ENCODE assay signal across 2 cellular contexts in the genomic region with DNA sequence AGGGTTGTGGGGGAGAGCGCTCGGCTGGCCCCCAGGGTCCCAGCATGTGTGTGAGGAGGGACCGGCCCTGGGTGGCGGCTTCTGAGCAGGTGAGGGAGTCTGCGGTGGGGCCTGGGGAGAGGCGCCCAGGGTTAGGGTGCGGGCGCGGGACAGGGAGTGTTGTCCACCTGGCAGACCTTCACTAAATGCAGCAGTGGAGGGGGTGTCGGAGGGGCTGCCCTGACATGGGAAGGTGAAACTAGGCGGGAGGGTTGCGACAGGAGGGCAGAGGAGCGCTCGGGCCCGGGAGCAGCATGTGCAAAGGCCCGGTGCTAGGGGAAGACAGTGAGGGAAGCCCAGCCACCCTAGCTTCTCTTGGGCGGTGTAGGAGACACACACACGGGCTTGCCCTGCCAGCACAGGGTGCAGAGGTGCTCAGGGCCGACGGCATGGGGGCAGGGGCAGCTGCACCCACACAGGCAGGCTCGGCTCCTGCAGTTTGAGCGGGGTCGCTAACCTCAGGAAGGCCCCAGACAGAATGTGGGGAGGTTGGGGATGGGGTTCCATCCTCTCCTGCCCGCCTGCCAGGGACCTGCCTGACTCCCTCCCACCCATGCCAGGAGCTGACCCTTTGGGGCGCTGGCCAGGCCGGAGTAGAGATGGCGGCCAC.
TF ChIP-seq lines count a peak whose summit lies in the region.

No MANE protein-coding gene starts in this region.

TF ChIP-seq in A549, 52 proteins besides CTCF, POLR2A, EP300 and RAD21:
- TF ChIP-seq FOSL2 (IDR thresholded peaks at IDR 0.05) (no peak), FOSL2 (CRISPR knock-in tag; IDR thresholded peaks at IDR 0.05) (no peak), TP53 (CRISPR knock-in tag; IDR thresholded peaks at IDR 0.05) (no peak), NFE2L2 (conservative IDR thresholded peaks at IDR 0.05; ENCODE audit: low read length) (no peak), ZFP36 (IDR thresholded peaks at IDR 0.05; ENCODE audit: borderline replicate concordance, partially characterized antibody) (no peak)

TF ChIP-seq in HCT116, 20 proteins besides CTCF, POLR2A, EP300 and RAD21:
- TF ChIP-seq EZH2 (IDR thresholded peaks at IDR 0.05): no peak
- no peak for TF ChIP-seq TCF7L2 (IDR thresholded peaks at IDR 0.05; ENCODE audit: borderline replicate concordance, extremely low read depth, insufficient read depth, insufficient read length)
- no peak for TF ChIP-seq EZH2phosphoT487 (IDR thresholded peaks at IDR 0.05; ENCODE audit: borderline replicate concordance)
- no peak for TF ChIP-seq POLR2AphosphoS5 (IDR thresholded peaks at IDR 0.05; ENCODE audit: low read depth, low read length)
- TF ChIP-seq ZFX (IDR thresholded peaks at IDR 0.05): no peak
- TF ChIP-seq, protein P1, sequence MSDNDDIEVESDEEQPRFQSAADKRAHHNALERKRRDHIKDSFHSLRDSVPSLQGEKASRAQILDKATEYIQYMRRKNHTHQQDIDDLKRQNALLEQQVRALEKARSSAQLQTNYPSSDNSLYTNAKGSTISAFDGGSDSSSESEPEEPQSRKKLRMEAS (IDR thresholded peaks at IDR 0.05): no peak
- no peak for TF ChIP-seq CEBPB (IDR thresholded peaks at IDR 0.05; ENCODE audit: low read depth)
- no peak for TF ChIP-seq FOSL1 (IDR thresholded peaks at IDR 0.05; ENCODE audit: low read depth)
- TF ChIP-seq YY1 (IDR thresholded peaks at IDR 0.05; ENCODE audit: extremely low read depth, insufficient replicate concordance, low read depth, low read length): no peak
- no peak for TF ChIP-seq ELF1 (IDR thresholded peaks at IDR 0.05; ENCODE audit: borderline replicate concordance, low read depth)
- TF ChIP-seq, protein P2, sequence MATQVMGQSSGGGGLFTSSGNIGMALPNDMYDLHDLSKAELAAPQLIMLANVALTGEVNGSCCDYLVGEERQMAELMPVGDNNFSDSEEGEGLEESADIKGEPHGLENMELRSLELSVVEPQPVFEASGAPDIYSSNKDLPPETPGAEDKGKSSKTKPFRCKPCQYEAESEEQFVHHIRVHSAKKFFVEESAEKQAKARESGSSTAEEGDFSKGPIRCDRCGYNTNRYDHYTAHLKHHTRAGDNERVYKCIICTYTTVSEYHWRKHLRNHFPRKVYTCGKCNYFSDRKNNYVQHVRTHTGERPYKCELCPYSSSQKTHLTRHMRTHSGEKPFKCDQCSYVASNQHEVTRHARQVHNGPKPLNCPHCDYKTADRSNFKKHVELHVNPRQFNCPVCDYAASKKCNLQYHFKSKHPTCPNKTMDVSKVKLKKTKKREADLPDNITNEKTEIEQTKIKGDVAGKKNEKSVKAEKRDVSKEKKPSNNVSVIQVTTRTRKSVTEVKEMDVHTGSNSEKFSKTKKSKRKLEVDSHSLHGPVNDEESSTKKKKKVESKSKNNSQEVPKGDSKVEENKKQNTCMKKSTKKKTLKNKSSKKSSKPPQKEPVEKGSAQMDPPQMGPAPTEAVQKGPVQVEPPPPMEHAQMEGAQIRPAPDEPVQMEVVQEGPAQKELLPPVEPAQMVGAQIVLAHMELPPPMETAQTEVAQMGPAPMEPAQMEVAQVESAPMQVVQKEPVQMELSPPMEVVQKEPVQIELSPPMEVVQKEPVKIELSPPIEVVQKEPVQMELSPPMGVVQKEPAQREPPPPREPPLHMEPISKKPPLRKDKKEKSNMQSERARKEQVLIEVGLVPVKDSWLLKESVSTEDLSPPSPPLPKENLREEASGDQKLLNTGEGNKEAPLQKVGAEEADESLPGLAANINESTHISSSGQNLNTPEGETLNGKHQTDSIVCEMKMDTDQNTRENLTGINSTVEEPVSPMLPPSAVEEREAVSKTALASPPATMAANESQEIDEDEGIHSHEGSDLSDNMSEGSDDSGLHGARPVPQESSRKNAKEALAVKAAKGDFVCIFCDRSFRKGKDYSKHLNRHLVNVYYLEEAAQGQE (IDR thresholded peaks at IDR 0.05; ENCODE audit: low read depth): no peak
- TF ChIP-seq CBX3 (IDR thresholded peaks at IDR 0.05; ENCODE audit: low read depth): no peak
- TF ChIP-seq SP1 (IDR thresholded peaks at IDR 0.05; ENCODE audit: low read depth): no peak
- TF ChIP-seq ZNF274 (IDR thresholded peaks at IDR 0.05; ENCODE audit: low read depth, low read length): no peak
- TF ChIP-seq, protein P3, sequence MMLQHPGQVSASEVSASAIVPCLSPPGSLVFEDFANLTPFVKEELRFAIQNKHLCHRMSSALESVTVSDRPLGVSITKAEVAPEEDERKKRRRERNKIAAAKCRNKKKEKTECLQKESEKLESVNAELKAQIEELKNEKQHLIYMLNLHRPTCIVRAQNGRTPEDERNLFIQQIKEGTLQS (IDR thresholded peaks at IDR 0.05): no peak
- TF ChIP-seq SRF (IDR thresholded peaks at IDR 0.05; ENCODE audit: low read depth): no peak
- TF ChIP-seq EGR1 (IDR thresholded peaks at IDR 0.05; ENCODE audit: low read depth): no peak
- TF ChIP-seq JUND (IDR thresholded peaks at IDR 0.05): no peak
- TF ChIP-seq, protein P4, sequence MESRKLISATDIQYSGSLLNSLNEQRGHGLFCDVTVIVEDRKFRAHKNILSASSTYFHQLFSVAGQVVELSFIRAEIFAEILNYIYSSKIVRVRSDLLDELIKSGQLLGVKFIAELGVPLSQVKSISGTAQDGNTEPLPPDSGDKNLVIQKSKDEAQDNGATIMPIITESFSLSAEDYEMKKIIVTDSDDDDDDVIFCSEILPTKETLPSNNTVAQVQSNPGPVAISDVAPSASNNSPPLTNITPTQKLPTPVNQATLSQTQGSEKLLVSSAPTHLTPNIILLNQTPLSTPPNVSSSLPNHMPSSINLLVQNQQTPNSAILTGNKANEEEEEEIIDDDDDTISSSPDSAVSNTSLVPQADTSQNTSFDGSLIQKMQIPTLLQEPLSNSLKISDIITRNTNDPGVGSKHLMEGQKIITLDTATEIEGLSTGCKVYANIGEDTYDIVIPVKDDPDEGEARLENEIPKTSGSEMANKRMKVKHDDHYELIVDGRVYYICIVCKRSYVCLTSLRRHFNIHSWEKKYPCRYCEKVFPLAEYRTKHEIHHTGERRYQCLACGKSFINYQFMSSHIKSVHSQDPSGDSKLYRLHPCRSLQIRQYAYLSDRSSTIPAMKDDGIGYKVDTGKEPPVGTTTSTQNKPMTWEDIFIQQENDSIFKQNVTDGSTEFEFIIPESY (IDR thresholded peaks at IDR 0.05; ENCODE audit: extremely low read depth, insufficient replicate concordance, low read length): no peak
- TF ChIP-seq SIN3A (IDR thresholded peaks at IDR 0.05; ENCODE audit: low read depth): no peak
